7 cellular contexts compared by ENCODE assay signal in the genomic region with DNA sequence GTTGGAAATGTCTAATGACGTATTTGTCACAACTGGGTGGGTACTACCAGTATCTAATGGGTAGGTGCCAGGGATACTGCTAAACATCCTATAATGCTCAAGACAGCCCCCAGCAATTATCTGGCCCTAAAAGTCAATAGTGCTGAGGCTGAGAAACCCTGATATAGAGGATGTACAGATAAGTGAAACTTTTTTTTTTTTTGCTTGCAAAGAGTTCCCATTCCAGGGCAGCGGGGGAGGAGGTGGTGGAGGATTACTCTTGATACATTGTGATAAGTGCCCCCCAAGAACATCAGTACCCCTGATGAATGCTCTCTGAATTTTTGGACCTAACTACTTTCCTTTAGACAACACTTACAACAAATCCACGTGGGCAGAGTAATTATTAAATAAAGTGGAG.
"Had no signal": no experiment of that assay in that cellular context is flagged by ENCODE, and none has a peak within 500 bp of the region (broad histone marks: within the 10 kb centered on the region; RNA-seq: fewer than 3 reads in every experiment).

No MANE protein-coding gene starts in this region.

- H3K9me3 Mint-ChIP-seq: HFFc6 had no signal

- H3K4me3 Mint-ChIP-seq: HFFc6, IgD-negative memory B cell had no signal

- DNase-seq: GM23248, GOT3, H7, HFFc6 had no signal

- H3K27ac Mint-ChIP-seq: HFFc6, IgD-negative memory B cell had no signal

- H3K4me1 Mint-ChIP-seq: IgD-negative memory B cell had no signal

- ATAC-seq: HCT116, HepG2 had no signal
